ENCODE assay signal across 20 cellular contexts in the genomic region with DNA sequence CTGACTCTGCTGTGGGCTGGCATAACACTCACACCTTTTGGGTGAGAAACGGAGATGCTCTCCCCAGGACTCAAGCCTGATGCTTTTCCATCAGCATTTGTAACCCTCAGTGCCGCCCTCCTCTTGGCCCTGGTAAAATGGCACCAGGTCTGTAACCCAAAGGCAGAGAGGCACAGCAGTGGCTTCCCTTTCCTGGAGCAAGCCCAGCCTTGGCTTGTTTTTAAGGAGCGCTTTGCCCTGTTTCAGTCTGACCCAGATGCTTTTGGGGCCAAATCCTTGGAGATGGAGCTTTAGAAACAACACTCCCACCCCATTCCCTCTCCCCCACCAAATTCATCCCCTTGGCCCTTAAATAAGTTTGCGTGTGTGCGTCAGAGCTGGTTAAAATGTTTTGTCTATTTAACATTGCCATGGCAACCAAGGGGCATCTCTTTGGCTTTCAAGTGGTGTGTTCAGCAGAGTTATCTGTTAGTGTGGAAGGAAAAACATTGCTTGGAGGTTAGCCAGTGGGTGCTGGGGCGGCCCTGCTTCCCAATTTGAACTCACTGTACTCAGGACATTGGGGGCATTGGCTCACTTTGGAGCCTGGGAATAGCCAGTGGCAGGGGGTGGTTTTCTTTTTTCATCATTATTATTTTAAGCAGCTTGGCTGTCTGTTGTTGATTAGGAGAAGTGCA.
DNase-seq lines count a peak whose midpoint lies in the region; ATAC-seq and TF ChIP-seq lines count a peak whose summit lies in the region.
"Had no signal": no experiment of that assay in that cellular context is flagged by ENCODE, and none has a peak within 500 bp of the region (broad histone marks: within the 10 kb centered on the region; RNA-seq: fewer than 3 reads in every experiment).

No MANE protein-coding gene starts in this region.

- no peak for TF ChIP-seq CTCF in choroid plexus epithelial cell (conservative IDR thresholded peaks at IDR 0.05; ENCODE audit: low read depth, low read length)
- no peak for TF ChIP-seq CTCF in lung (IDR thresholded peaks at IDR 0.05; ENCODE audit: control extremely low read depth, extremely low read depth)

- H3K27me3 ChIP-seq in ACC112 (ENCODE audit: insufficient read depth, low read length) (no peaks in the 10 kb centered on the region), lung (ENCODE audit: control insufficient read depth, insufficient read depth) (no peaks in the 10 kb centered on the region)
- H3K27me3 ChIP-seq: Peyer's patch had no signal

- H3K9me3 ChIP-seq in lung (ENCODE audit: control insufficient read depth in 2 of 2, insufficient read depth in 1 of 2, low read length in 1 of 2), result no peaks in the 10 kb centered on the region
- H3K9me3 ChIP-seq: Peyer's patch, thoracic aorta had no signal

- H3K27ac ChIP-seq in ACC112 (ENCODE audit: low read depth, low read length) (peak overlapping the region; percentile 3; the same call in 1 of the 2 replicates), lung (ENCODE audit: low read depth in 1 of 2, low read length in 1 of 2) (peak overlapping the region in 1 of 2 donors; percentile 3)
- H3K27ac ChIP-seq: HL-60, thoracic aorta had no signal

- H3K4me1 ChIP-seq in ACC112 (ENCODE audit: control insufficient read depth, insufficient read depth, low read length, unreplicated experiment), result peaks cover 32% of the 10 kb centered on the region
- H3K4me1 ChIP-seq in lung (ENCODE audit: control insufficient read depth in 2 of 2, insufficient read depth in 2 of 2, low read length in 2 of 2), result peaks cover 6 to 34% of the 10 kb centered on the region in 2 donors
- H3K4me1 ChIP-seq: Peyer's patch had no signal

- H3K79me2 ChIP-seq in ACC112 (ENCODE audit: control insufficient read depth, insufficient read depth, low read length, unreplicated experiment), result peaks cover 90% of the 10 kb centered on the region

- no peak overlapping the region for H2AFZ ChIP-seq in ACC112 (ENCODE audit: low read length, unreplicated experiment)

- WGBS in lung, 2 donors, result 88 to 90% methylated on average over 6 of the region's 6 CpGs

- DNase-seq in NCI-H2196 treated with DMSO at 0.1 percent for 48 hours (lab: John Stamatoyannopoulos, UW; ENCODE audit: unreplicated experiment) (peak; percentile 30), choroid plexus epithelial cell (ENCODE audit: low read depth) (peak; percentile 57), lung (ENCODE audit: low spot score) (no peak), islet precursor cell (no peak)
- DNase-seq: activated CD8-positive, alpha-beta memory T cell treated with anti-CD3 and anti-CD28 coated beads, Interleukin-2, amount 10 ng/mL, durations not matched to agents 7 days and 5 days; activated naive CD4-positive, alpha-beta T cell; COR-L47; KG1; naive B cell; NCI-H1436; NCI-H524; Peyer's patch; retina; stimulated activated CD4-positive, alpha-beta T cell treated with anti-CD3 and anti-CD28 coated beads, Interleukin-1b, Interleukin-23, amount 100 ng/mL, for 48 hours had no signal

- H3K36me3 ChIP-seq in ACC112 (ENCODE audit: insufficient read depth, low read length) (peaks cover 47% of the 10 kb centered on the region), lung (ENCODE audit: control insufficient read depth in 2 of 2, insufficient read depth in 2 of 2, low read length in 2 of 2) (no peaks in the 10 kb centered on the region)
- H3K36me3 ChIP-seq: Peyer's patch had no signal

- H3K4me3 ChIP-seq in ACC112 (ENCODE audit: low read depth, low read length) (no peak overlapping the region), choroid plexus epithelial cell (ENCODE audit: low read depth, low read length) (no peak overlapping the region), lung (no peak overlapping the region)
- H3K4me3 ChIP-seq: Peyer's patch, thoracic aorta had no signal

- peak; percentile 10 for ATAC-seq in lung (ENCODE audit: insufficient read depth, low FRiP score)
- ATAC-seq in HG02840 (IDR thresholded peaks at IDR 0.05; ENCODE audit: low FRiP score, unreplicated experiment), result no peak
- ATAC-seq in GM18909 (IDR thresholded peaks at IDR 0.05; ENCODE audit: poor library complexity, unreplicated experiment), result no peak
- ATAC-seq in GM21526 (IDR thresholded peaks at IDR 0.05; ENCODE audit: low FRiP score, unreplicated experiment), result no peak
- ATAC-seq: activated CD8-positive, alpha-beta memory T cell treated with anti-CD3 and anti-CD28 coated beads, Interleukin-2, amount 10 ng/mL, durations not matched to agents 7 days and 5 days had no signal

Comparison
In these comparisons a context has a peak if more than half of its experiments do, and no peak if none do; other contexts are left out.
1. DNase-seq: peak in NCI-H2196 treated with DMSO at 0.1 percent for 48 hours (single experiment) and choroid plexus epithelial cell (single experiment); none in lung (single experiment) and islet precursor cell (single experiment).